8 cellular contexts compared by ENCODE assay signal in genomic region chr2:47072018-47072691, GRCh38.
DNase-seq lines count a peak whose midpoint lies in the region; ATAC-seq, FAIRE-seq and TF ChIP-seq lines count a peak whose summit lies in the region.

No MANE protein-coding gene starts in this region.

- CTCF ChIA-PET in OCI-LY7 (lab: Charles Lee; ENCODE audit: unreplicated experiment), result no interaction called here
- CTCF ChIA-PET in endothelial cell of umbilical vein (lab: Charles Lee), result interaction anchor here (0.7 to 1.7 kb wide), 5 partner anchors 13 to 49 kb away, joined by 3 to 6 read pairs (median 5); no protein-coding TSS in a partner anchor
- CTCF ChIA-PET in naive thymus-derived CD4-positive, alpha-beta T cell (lab: Charles Lee), result no interaction called here

- TF ChIP-seq CTCF in OCI-LY7 (conservative IDR thresholded peaks at IDR 0.05; ENCODE audit: low read length) (no peak), endothelial cell of umbilical vein (IDR thresholded peaks at IDR 0.05; ENCODE audit: extremely low read depth in 1 of 2, insufficient read depth in 1 of 2, low read depth in 1 of 2, low read length in 2 of 2) (no peak)

- H3K27ac ChIP-seq in OCI-LY7 (ENCODE audit: low read depth, low read length, poor library complexity, severe bottlenecking), result no peak overlapping the region
- peak overlapping the region; percentile 44 for H3K27ac ChIP-seq in endothelial cell of umbilical vein (ENCODE audit: insufficient read depth, low read depth, low read length)
- no peak overlapping the region for H3K27ac ChIP-seq in naive thymus-derived CD4-positive, alpha-beta T cell (ENCODE audit: low read depth, low read length)

- peaks cover 20% of the 10 kb centered on the region for H3K4me1 ChIP-seq in OCI-LY7 (ENCODE audit: insufficient read depth, low read length, poor library complexity, severe bottlenecking)
- H3K4me1 ChIP-seq in endothelial cell of umbilical vein (ENCODE audit: control insufficient read depth, extremely low read depth, insufficient read depth, low read length), result peaks cover 47% of the 10 kb centered on the region
- peaks cover 25 to 27% of the 10 kb centered on the region in 2 donors for H3K4me1 ChIP-seq in naive thymus-derived CD4-positive, alpha-beta T cell (ENCODE audit: control insufficient read depth in 2 of 2, insufficient read depth in 2 of 2, low read length in 2 of 2)

- FAIRE-seq in GM19239 (lab: Jason Lieb, UNC), result peak; percentile 4
- FAIRE-seq in endothelial cell of umbilical vein (lab: Jason Lieb, UNC), result no peak

- peaks cover 0 to 16% (median 0%) of the 10 kb centered on the region in 5 donors for H3K36me3 Mint-ChIP-seq in naive thymus-derived CD4-positive, alpha-beta T cell

- POLR2A ChIA-PET in OCI-LY7 (lab: Charles Lee) (interaction anchor here (1.1 kb wide), 1 partner anchor 88 kb away, joined by 3 read pairs; no protein-coding TSS in a partner anchor), endothelial cell of umbilical vein (lab: Charles Lee) (no interaction called here)
- POLR2A ChIA-PET in naive thymus-derived CD4-positive, alpha-beta T cell (lab: Charles Lee), result no interaction called here

- H4K20me1 ChIP-seq in OCI-LY7 (ENCODE audit: insufficient read depth, low read length) (no peaks in the 10 kb centered on the region), endothelial cell of umbilical vein (replicated peaks; ENCODE audit: control insufficient read depth, extremely low read depth, insufficient read depth, low read length) (no peaks in the 10 kb centered on the region)

- no TSS peak for BruUV-seq in OCI-LY7 (replicated peaks; lab: Mats Ljungman, UMichigan)
- BruUV-seq in endothelial cell of umbilical vein (replicated peaks; lab: Mats Ljungman, UMichigan), result no TSS peak

- H3K9ac ChIP-seq in endothelial cell of umbilical vein (replicated peaks; ENCODE audit: extremely low read depth, insufficient read depth, low read length), result no peak overlapping the region

- H3K9me3 Mint-ChIP-seq in naive thymus-derived CD4-positive, alpha-beta T cell, result peaks cover 0 to 3% (median 0%) of the 10 kb centered on the region in 11 donors

- DNase-seq in GM19239 (ENCODE audit: insufficient read length, low spot score) (no peak), OCI-LY7 (ENCODE audit: low spot score) (no peak), endothelial cell of umbilical vein (ENCODE audit: low read depth, low spot score) (no peak), NCI-H187 (lab: John Stamatoyannopoulos, UW) (no peak), SHP77 treated with DMSO at 0.1 percent for 48 hours (lab: John Stamatoyannopoulos, UW) (no peak)
- DNase-seq in naive thymus-derived CD4-positive, alpha-beta T cell, result no peak

- peaks cover 25 to 47% (median 38%) of the 10 kb centered on the region in 7 donors for H3K4me1 Mint-ChIP-seq in naive thymus-derived CD4-positive, alpha-beta T cell

- H3K36me3 ChIP-seq in OCI-LY7 (ENCODE audit: insufficient read depth, low read length) (peaks cover 66% of the 10 kb centered on the region), endothelial cell of umbilical vein (ENCODE audit: control insufficient read depth in 2 of 2, extremely low read depth in 1 of 2, insufficient read depth in 2 of 2, low read length in 2 of 2) (peaks cover 0 to 2% of the 10 kb centered on the region in 2 experiments)
- peaks cover 0 to 22% (median 0%) of the 10 kb centered on the region in 3 experiments for H3K36me3 ChIP-seq in naive thymus-derived CD4-positive, alpha-beta T cell (ENCODE audit: control insufficient read depth in 2 of 3, insufficient read depth in 3 of 3, low read length in 3 of 3)

- no peak overlapping the region for H2AFZ ChIP-seq in OCI-LY7 (ENCODE audit: low read length)
- no peak overlapping the region for H2AFZ ChIP-seq in endothelial cell of umbilical vein (ENCODE audit: low read depth, low read length)

- peak; percentile 74 for ATAC-seq in naive thymus-derived CD4-positive, alpha-beta T cell
- no peak for ATAC-seq in GM19395 (IDR thresholded peaks at IDR 0.05; ENCODE audit: unreplicated experiment)
- ATAC-seq in GM18517 (IDR thresholded peaks at IDR 0.05; ENCODE audit: unreplicated experiment), result no peak

- no peaks in the 10 kb centered on the region for H3K27me3 ChIP-seq in endothelial cell of umbilical vein (ENCODE audit: control insufficient read depth in 2 of 2, insufficient read depth in 2 of 2, low read length in 2 of 2)
- H3K27me3 ChIP-seq in naive thymus-derived CD4-positive, alpha-beta T cell (ENCODE audit: control insufficient read depth in 2 of 2, insufficient read depth in 2 of 2, low read length in 2 of 2), result no peaks in the 10 kb centered on the region

- no peak for TF ChIP-seq POLR2A in endothelial cell of umbilical vein (IDR thresholded peaks at IDR 0.05; ENCODE audit: low read depth, low read length)

- H3K79me2 ChIP-seq in OCI-LY7 (ENCODE audit: insufficient read depth, low read depth, low read length), result no peaks in the 10 kb centered on the region
- no peaks in the 10 kb centered on the region for H3K79me2 ChIP-seq in endothelial cell of umbilical vein (ENCODE audit: control insufficient read depth, insufficient read depth, low read length)

- no peaks in the 10 kb centered on the region for H3K27me3 Mint-ChIP-seq in naive thymus-derived CD4-positive, alpha-beta T cell

- H3K9me3 ChIP-seq in OCI-LY7 (ENCODE audit: low read length), result no peaks in the 10 kb centered on the region
- H3K9me3 ChIP-seq in endothelial cell of umbilical vein (replicated peaks; ENCODE audit: control insufficient read depth, insufficient read depth, low read length), result no peaks in the 10 kb centered on the region
- H3K9me3 ChIP-seq in naive thymus-derived CD4-positive, alpha-beta T cell (ENCODE audit: control insufficient read depth in 2 of 3, low read length in 3 of 3), result no peaks in the 10 kb centered on the region

- H3K9me1 ChIP-seq in endothelial cell of umbilical vein (replicated peaks; ENCODE audit: control insufficient read depth, extremely low read depth, insufficient read depth, low read length), result no peaks in the 10 kb centered on the region

- dilution Hi-C loops in endothelial cell of umbilical vein (cut with MboI; ENCODE audit: extremely low pct_ligation_motif_present, low sequenced_read_pairs), result no loop called here

- H3K9me2 ChIP-seq in OCI-LY7 (ENCODE audit: insufficient read depth, low read length), result no peaks in the 10 kb centered on the region

- H3K4me3 Mint-ChIP-seq in naive thymus-derived CD4-positive, alpha-beta T cell, result peak overlapping the region in 5 of 10 donors; percentile 58 to 81 (median 72)

- H3K4me2 ChIP-seq in OCI-LY7 (ENCODE audit: low read length) (peak overlapping the region; percentile 19; the same call in 1 of the 2 replicates), endothelial cell of umbilical vein (ENCODE audit: insufficient read depth, low read length) (no peak overlapping the region)

- intact Hi-C loops in OCI-LY7 (cut with micrococcal nuclease; ENCODE audit: unreplicated experiment) (loop anchor here (10.0 kb wide), 1 partner anchor 253 kb away; no protein-coding TSS in a partner anchor), endothelial cell of umbilical vein (cut with micrococcal nuclease) (no loop called here)
- intact Hi-C loops in naive thymus-derived CD4-positive, alpha-beta T cell (cut with micrococcal nuclease), result no loop called here

- no peak overlapping the region for H3K4me3 ChIP-seq in OCI-LY7 (ENCODE audit: low read depth, low read length, poor library complexity, severe bottlenecking)
- H3K4me3 ChIP-seq in endothelial cell of umbilical vein (replicated peaks in 1 of 3; ENCODE audit: insufficient read depth in 1 of 3, low read depth in 1 of 3, low read length in 3 of 3), result no peak overlapping the region
- no peak overlapping the region for H3K4me3 ChIP-seq in naive thymus-derived CD4-positive, alpha-beta T cell (ENCODE audit: low read length)

- H3K27ac Mint-ChIP-seq in naive thymus-derived CD4-positive, alpha-beta T cell, result peak overlapping the region; percentile 72 to 97 (median 92)

TF ChIP-seq in endothelial cell of umbilical vein, 7 proteins besides CTCF, POLR2A, EP300 and RAD21:
- TF ChIP-seq FOS (IDR thresholded peaks at IDR 0.05; ENCODE audit: borderline replicate concordance, insufficient read depth, low read length) (no peak), MAX (IDR thresholded peaks at IDR 0.05; ENCODE audit: insufficient read depth, insufficient read length) (no peak), MYC (IDR thresholded peaks at IDR 0.05; ENCODE audit: low read depth, low read length) (no peak), JUN (IDR thresholded peaks at IDR 0.05; ENCODE audit: borderline replicate concordance, insufficient read depth, insufficient read length, low read depth) (no peak), GATA2 (IDR thresholded peaks at IDR 0.05; ENCODE audit: insufficient read depth, insufficient read length, low read depth, low read length) (no peak)
